ENCODE assay signal across 25 cellular contexts in the genomic region with DNA sequence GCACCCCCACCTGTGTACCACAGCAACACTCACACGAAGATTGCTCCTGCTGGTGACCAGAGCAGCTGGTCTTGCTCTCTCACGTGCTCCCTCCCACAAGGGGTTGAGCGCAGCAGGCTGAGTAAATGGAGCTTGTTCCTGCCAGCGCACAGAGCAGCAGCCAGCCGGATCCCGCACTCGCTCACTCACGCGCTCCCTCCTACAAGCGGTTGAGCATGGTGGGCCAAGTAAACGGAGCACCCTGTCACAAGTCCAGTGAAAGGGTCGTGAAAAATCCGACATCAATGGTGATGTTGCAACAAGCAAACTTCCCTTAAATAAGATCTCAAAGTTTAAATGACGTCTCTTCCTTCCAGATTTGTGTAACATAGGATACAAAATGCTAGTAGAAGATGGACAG.
DNase-seq lines count a peak whose midpoint lies in the region; ATAC-seq, FAIRE-seq and TF ChIP-seq lines count a peak whose summit lies in the region.
"Had no signal": no experiment of that assay in that cellular context is flagged by ENCODE, and none has a peak within 500 bp of the region (broad histone marks: within the 10 kb centered on the region; RNA-seq: fewer than 3 reads in every experiment).

No MANE protein-coding gene starts in this region.

- no peak for TF ChIP-seq EP300 in HepG2 (IDR thresholded peaks at IDR 0.05; ENCODE audit: low read depth in 2 of 2, low read length in 2 of 2)
- TF ChIP-seq EP300 in HepG2 (CRISPR knock-in tag; IDR thresholded peaks at IDR 0.05; ENCODE audit: borderline replicate concordance), result no peak
- TF ChIP-seq EP300 in esophagus muscularis mucosa (IDR thresholded peaks at IDR 0.05), result no peak

- H3K27me3 ChIP-seq in HepG2 (ENCODE audit: control insufficient read depth in 1 of 2, insufficient read depth in 2 of 2, low read length in 2 of 2), result no peaks in the 10 kb centered on the region
- H3K27me3 ChIP-seq in right lobe of liver, result no peaks in the 10 kb centered on the region
- H3K27me3 ChIP-seq in esophagus muscularis mucosa, result no peaks in the 10 kb centered on the region
- H3K27me3 ChIP-seq in neuronal stem cell (ENCODE audit: control insufficient read depth in 3 of 3, insufficient read depth in 3 of 3, low read depth in 1 of 3, low read length in 3 of 3), result no peaks in the 10 kb centered on the region
- H3K27me3 ChIP-seq: BE2C; BLaER1 treated with 17β-estradiol and CSF1 and Interleukin-3, amounts not matched to agents 10 nM and 100 nM had no signal

- CTCF ChIA-PET in HepG2 (lab: Yijun Ruan, JAX; ENCODE audit: low intra/inter-chr PET ratio, low total read pairs), result no interaction called here

- TF ChIP-seq POLR2A in HepG2 (IDR thresholded peaks at IDR 0.05; ENCODE audit: insufficient read depth in 1 of 2, low read depth in 2 of 2, low read length in 2 of 2) (no peak), right lobe of liver (IDR thresholded peaks at IDR 0.05) (no peak), esophagus muscularis mucosa (IDR thresholded peaks at IDR 0.05; ENCODE audit: low read depth) (no peak)

- no peaks in the 10 kb centered on the region for H3K79me1 ChIP-seq in neuronal stem cell (ENCODE audit: low read depth, low read length)

- H3K27ac ChIP-seq in HepG2 (ENCODE audit: extremely low read length, insufficient read depth, low read length) (no peak overlapping the region), right lobe of liver (no peak overlapping the region), esophagus muscularis mucosa (replicated peaks in 1 of 4) (no peak overlapping the region), neuronal stem cell (replicated peaks; ENCODE audit: low read length) (no peak overlapping the region)
- H3K27ac ChIP-seq: A549; BLaER1 treated with 17β-estradiol and CSF1 and Interleukin-3, amounts not matched to agents 10 nM and 100 nM had no signal

- H2BK120ac ChIP-seq in neuronal stem cell (ENCODE audit: low read depth, low read length), result no peak overlapping the region

- peak overlapping the region; percentile 34 for H3K23ac ChIP-seq in neuronal stem cell (ENCODE audit: low read depth, low read length, poor library complexity)

- no peak overlapping the region for H2AK5ac ChIP-seq in neuronal stem cell (ENCODE audit: low read depth, low read length)

- no peaks in the 10 kb centered on the region for H4K20me1 ChIP-seq in HepG2 (ENCODE audit: insufficient read depth, low read length)
- H4K20me1 ChIP-seq: BLaER1 treated with 17β-estradiol and CSF1 and Interleukin-3, amounts not matched to agents 10 nM and 100 nM had no signal

- no peak for FAIRE-seq in HepG2 (lab: Jason Lieb, UNC)
- FAIRE-seq: A549, D721Med, GM12891, GM18507, H54 had no signal

- H2AFZ ChIP-seq in HepG2 (ENCODE audit: low read length) (no peak overlapping the region), neuronal stem cell (ENCODE audit: low read length) (no peak overlapping the region)
- H2AFZ ChIP-seq: GM23338 had no signal

- H3K4me3 ChIP-seq in HepG2 (replicated peaks in 1 of 3; ENCODE audit: insufficient read depth in 1 of 3, low read depth in 2 of 3, low read length in 3 of 3) (no peak overlapping the region), right lobe of liver (no peak overlapping the region), esophagus muscularis mucosa (no peak overlapping the region), neuronal stem cell (ENCODE audit: low read length in 2 of 2) (no peak overlapping the region)
- H3K4me3 ChIP-seq: A549; BLaER1 treated with 17β-estradiol and CSF1 and Interleukin-3, amounts not matched to agents 10 nM and 100 nM; GM23338 had no signal

- no peak overlapping the region for H3K14ac ChIP-seq in neuronal stem cell (ENCODE audit: low read length)

- H3K36me3 ChIP-seq in HepG2 (replicated peaks in 1 of 2; ENCODE audit: control insufficient read depth in 1 of 2, insufficient read depth in 2 of 2, low read length in 2 of 2) (peaks cover 5 to 48% of the 10 kb centered on the region in 2 experiments), right lobe of liver (no peaks in the 10 kb centered on the region), esophagus muscularis mucosa (no peaks in the 10 kb centered on the region), neuronal stem cell (replicated peaks in 1 of 2; ENCODE audit: control insufficient read depth in 2 of 2, insufficient read depth in 2 of 2, low read length in 2 of 2) (no peaks in the 10 kb centered on the region)
- H3K36me3 ChIP-seq: BE2C had no signal

- peak; percentile 30 for ATAC-seq in HepG2
- ATAC-seq in right lobe of liver, result no peak
- ATAC-seq: A549, GM23338 had no signal

- no peak for DNase-seq in HepG2 (ENCODE audit: low spot score)
- no peak for DNase-seq in right lobe of liver
- peak; percentile 77 for DNase-seq in esophagus muscularis mucosa (ENCODE audit: extremely low spot score)
- no peak for DNase-seq in neuronal stem cell (ENCODE audit: low spot score)
- DNase-seq in NCI-H345 (lab: John Stamatoyannopoulos, UW), result no peak
- no peak for DNase-seq in amniotic stem cell (lab: John Stamatoyannopoulos, UW)
- DNase-seq in NCI-H2196 (lab: John Stamatoyannopoulos, UW; ENCODE audit: unreplicated experiment), result no peak
- DNase-seq: 8988T; ACHN; AML-193; BE2C; CD4-positive, alpha-beta T cell; CD8-positive, alpha-beta memory T cell; DMS 273 treated with DMSO at 0.1 percent for 48 hours; DMS79; EL; GDM1; HCEC 1CT had no signal

- no peak overlapping the region for H2BK12ac ChIP-seq in neuronal stem cell (ENCODE audit: low read length)

- no TSS peak for BruUV-seq in HepG2 (replicated peaks; lab: Mats Ljungman, UMichigan)

- no peak overlapping the region for H2BK15ac ChIP-seq in neuronal stem cell (ENCODE audit: low read length)

- no peaks in the 10 kb centered on the region for H3K79me2 ChIP-seq in HepG2 (ENCODE audit: insufficient read depth, low read length)

- no peak for TF ChIP-seq CTCF in HepG2 (CRISPR knock-in tag; IDR thresholded peaks at IDR 0.05)
- no peak for TF ChIP-seq CTCF in right lobe of liver (IDR thresholded peaks at IDR 0.05)
- TF ChIP-seq CTCF in esophagus muscularis mucosa (IDR thresholded peaks at IDR 0.05), result no peak

- intact Hi-C loops in HepG2 (cut with micrococcal nuclease; ENCODE audit: unreplicated experiment), result no loop called here
- intact Hi-C loops in right lobe of liver (cut with DNase I), result no loop called here
- intact Hi-C loops in esophagus muscularis mucosa (cut with DNase I), result no loop called here

- TF ChIP-seq RAD21 in HepG2 (CRISPR knock-in tag; IDR thresholded peaks at IDR 0.05), result no peak

- H3K9me3 ChIP-seq in HepG2 (ENCODE audit: low read length) (no peaks in the 10 kb centered on the region), right lobe of liver (no peaks in the 10 kb centered on the region), esophagus muscularis mucosa (no peaks in the 10 kb centered on the region), neuronal stem cell (replicated peaks in 1 of 2; ENCODE audit: control insufficient read depth in 2 of 2, insufficient read depth in 1 of 2, low read depth in 1 of 2, low read length in 2 of 2) (no peaks in the 10 kb centered on the region)
- H3K9me3 ChIP-seq: A549, BE2C had no signal

- H3K4me1 ChIP-seq in HepG2 (ENCODE audit: insufficient read depth, low read length) (no peaks in the 10 kb centered on the region), right lobe of liver (no peaks in the 10 kb centered on the region), esophagus muscularis mucosa (no peaks in the 10 kb centered on the region), neuronal stem cell (ENCODE audit: control insufficient read depth in 2 of 2, insufficient read depth in 1 of 2, low read depth in 1 of 2, low read length in 2 of 2) (peaks cover 0 to 2% of the 10 kb centered on the region in 2 donors)
- H3K4me1 ChIP-seq: A549, BE2C had no signal

- 96% methylated on average over 14 of the region's 14 CpGs for WGBS in HepG2 (ENCODE audit: low lambda C conversion rate)
- 93% methylated on average over 11 of the region's 14 CpGs for WGBS in right lobe of liver (ENCODE audit: insufficient coverage, low coverage, low lambda C conversion rate, missing lambda C conversion rate)
- WGBS in esophagus muscularis mucosa, result 95% methylated on average over 14 of the region's 14 CpGs
- no CpG with 5 or more reads among the region's 14 CpGs for WGBS in neuronal stem cell (ENCODE audit: extremely low coverage in 2 of 2, insufficient read length in 2 of 2, insufficient replicate concordance in 1 of 2), 2 donors

- H3K9ac ChIP-seq in HepG2 (ENCODE audit: insufficient read depth, low read depth, low read length) (no peak overlapping the region), neuronal stem cell (ENCODE audit: low read depth, low read length, poor library complexity) (no peak overlapping the region)
- H3K9ac ChIP-seq: BLaER1 treated with 17β-estradiol and CSF1 and Interleukin-3, amounts not matched to agents 10 nM and 100 nM had no signal

- POLR2A ChIA-PET in HepG2 (lab: Yijun Ruan, JAX), result no interaction called here

- H3K4ac ChIP-seq in neuronal stem cell (ENCODE audit: low read length), result no peak overlapping the region

- in situ Hi-C loops in HepG2 (cut with HindIII; ENCODE audit: extremely low pct_ligation_motif_present, low pct_unique_long_range_greater_than_20kb), result no loop called here

- H3K4me2 ChIP-seq in HepG2 (ENCODE audit: low read depth, low read length) (no peak overlapping the region), neuronal stem cell (ENCODE audit: insufficient read depth, low read length, poor library complexity, severe bottlenecking) (no peak overlapping the region)
- H3K4me2 ChIP-seq: A549; BLaER1 treated with 17β-estradiol and CSF1 and Interleukin-3, amounts not matched to agents 10 nM and 100 nM; GM23338 had no signal

- H2BK5ac ChIP-seq in neuronal stem cell (ENCODE audit: low read length), result no peak overlapping the region

- no peak overlapping the region for H4K91ac ChIP-seq in neuronal stem cell (ENCODE audit: low read depth, low read length, poor library complexity)

- H4K8ac ChIP-seq in neuronal stem cell (ENCODE audit: low read depth, low read length), result no peak overlapping the region

- peak overlapping the region; percentile 24 for H3K18ac ChIP-seq in neuronal stem cell (ENCODE audit: low read length)

TF ChIP-seq in HepG2, 621 proteins besides CTCF, POLR2A, EP300 and RAD21 (continues in another document):
- TF ChIP-seq ZFP62 (CRISPR knock-in tag; IDR thresholded peaks at IDR 0.05) (no peak), HMG20A (CRISPR knock-in tag; IDR thresholded peaks at IDR 0.05; ENCODE audit: borderline replicate concordance) (no peak)
